ENCODE assay signal across 1 cellular context in genomic region chr6:27752038-27752885, GRCh38.
TF ChIP-seq lines count a peak whose summit lies in the region.

No MANE protein-coding gene starts in this region.

TF ChIP-seq in HepG2, 621 proteins besides CTCF, POLR2A, EP300 and RAD21 (continued from another document and continues in another):
- TF ChIP-seq ZHX2 (IDR thresholded peaks at IDR 0.05; ENCODE audit: low read depth), result peak; percentile 36; the same call in 1 of the 2 replicates
- TF ChIP-seq ZHX2 (CRISPR knock-in tag; IDR thresholded peaks at IDR 0.05; ENCODE audit: borderline replicate concordance), result no peak
- peak; percentile 11 for TF ChIP-seq PRPF4 (IDR thresholded peaks at IDR 0.05; ENCODE audit: low read depth, low read length, poor library complexity, severe bottlenecking)
- TF ChIP-seq ZBTB38 (CRISPR knock-in tag; IDR thresholded peaks at IDR 0.05), result no peak
- TF ChIP-seq, protein P1, sequence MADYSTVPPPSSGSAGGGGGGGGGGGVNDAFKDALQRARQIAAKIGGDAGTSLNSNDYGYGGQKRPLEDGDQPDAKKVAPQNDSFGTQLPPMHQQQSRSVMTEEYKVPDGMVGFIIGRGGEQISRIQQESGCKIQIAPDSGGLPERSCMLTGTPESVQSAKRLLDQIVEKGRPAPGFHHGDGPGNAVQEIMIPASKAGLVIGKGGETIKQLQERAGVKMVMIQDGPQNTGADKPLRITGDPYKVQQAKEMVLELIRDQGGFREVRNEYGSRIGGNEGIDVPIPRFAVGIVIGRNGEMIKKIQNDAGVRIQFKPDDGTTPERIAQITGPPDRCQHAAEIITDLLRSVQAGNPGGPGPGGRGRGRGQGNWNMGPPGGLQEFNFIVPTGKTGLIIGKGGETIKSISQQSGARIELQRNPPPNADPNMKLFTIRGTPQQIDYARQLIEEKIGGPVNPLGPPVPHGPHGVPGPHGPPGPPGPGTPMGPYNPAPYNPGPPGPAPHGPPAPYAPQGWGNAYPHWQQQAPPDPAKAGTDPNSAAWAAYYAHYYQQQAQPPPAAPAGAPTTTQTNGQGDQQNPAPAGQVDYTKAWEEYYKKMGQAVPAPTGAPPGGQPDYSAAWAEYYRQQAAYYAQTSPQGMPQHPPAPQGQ (CRISPR knock-in tag; IDR thresholded peaks at IDR 0.05; ENCODE audit: borderline replicate concordance), result no peak
- TF ChIP-seq TBX3 (IDR thresholded peaks at IDR 0.05; ENCODE audit: borderline replicate concordance), result no peak
- peak; percentile 77 for TF ChIP-seq XRCC5 (optimal IDR thresholded peaks at IDR 0.05; ENCODE audit: low read length)
- TF ChIP-seq, protein P2, sequence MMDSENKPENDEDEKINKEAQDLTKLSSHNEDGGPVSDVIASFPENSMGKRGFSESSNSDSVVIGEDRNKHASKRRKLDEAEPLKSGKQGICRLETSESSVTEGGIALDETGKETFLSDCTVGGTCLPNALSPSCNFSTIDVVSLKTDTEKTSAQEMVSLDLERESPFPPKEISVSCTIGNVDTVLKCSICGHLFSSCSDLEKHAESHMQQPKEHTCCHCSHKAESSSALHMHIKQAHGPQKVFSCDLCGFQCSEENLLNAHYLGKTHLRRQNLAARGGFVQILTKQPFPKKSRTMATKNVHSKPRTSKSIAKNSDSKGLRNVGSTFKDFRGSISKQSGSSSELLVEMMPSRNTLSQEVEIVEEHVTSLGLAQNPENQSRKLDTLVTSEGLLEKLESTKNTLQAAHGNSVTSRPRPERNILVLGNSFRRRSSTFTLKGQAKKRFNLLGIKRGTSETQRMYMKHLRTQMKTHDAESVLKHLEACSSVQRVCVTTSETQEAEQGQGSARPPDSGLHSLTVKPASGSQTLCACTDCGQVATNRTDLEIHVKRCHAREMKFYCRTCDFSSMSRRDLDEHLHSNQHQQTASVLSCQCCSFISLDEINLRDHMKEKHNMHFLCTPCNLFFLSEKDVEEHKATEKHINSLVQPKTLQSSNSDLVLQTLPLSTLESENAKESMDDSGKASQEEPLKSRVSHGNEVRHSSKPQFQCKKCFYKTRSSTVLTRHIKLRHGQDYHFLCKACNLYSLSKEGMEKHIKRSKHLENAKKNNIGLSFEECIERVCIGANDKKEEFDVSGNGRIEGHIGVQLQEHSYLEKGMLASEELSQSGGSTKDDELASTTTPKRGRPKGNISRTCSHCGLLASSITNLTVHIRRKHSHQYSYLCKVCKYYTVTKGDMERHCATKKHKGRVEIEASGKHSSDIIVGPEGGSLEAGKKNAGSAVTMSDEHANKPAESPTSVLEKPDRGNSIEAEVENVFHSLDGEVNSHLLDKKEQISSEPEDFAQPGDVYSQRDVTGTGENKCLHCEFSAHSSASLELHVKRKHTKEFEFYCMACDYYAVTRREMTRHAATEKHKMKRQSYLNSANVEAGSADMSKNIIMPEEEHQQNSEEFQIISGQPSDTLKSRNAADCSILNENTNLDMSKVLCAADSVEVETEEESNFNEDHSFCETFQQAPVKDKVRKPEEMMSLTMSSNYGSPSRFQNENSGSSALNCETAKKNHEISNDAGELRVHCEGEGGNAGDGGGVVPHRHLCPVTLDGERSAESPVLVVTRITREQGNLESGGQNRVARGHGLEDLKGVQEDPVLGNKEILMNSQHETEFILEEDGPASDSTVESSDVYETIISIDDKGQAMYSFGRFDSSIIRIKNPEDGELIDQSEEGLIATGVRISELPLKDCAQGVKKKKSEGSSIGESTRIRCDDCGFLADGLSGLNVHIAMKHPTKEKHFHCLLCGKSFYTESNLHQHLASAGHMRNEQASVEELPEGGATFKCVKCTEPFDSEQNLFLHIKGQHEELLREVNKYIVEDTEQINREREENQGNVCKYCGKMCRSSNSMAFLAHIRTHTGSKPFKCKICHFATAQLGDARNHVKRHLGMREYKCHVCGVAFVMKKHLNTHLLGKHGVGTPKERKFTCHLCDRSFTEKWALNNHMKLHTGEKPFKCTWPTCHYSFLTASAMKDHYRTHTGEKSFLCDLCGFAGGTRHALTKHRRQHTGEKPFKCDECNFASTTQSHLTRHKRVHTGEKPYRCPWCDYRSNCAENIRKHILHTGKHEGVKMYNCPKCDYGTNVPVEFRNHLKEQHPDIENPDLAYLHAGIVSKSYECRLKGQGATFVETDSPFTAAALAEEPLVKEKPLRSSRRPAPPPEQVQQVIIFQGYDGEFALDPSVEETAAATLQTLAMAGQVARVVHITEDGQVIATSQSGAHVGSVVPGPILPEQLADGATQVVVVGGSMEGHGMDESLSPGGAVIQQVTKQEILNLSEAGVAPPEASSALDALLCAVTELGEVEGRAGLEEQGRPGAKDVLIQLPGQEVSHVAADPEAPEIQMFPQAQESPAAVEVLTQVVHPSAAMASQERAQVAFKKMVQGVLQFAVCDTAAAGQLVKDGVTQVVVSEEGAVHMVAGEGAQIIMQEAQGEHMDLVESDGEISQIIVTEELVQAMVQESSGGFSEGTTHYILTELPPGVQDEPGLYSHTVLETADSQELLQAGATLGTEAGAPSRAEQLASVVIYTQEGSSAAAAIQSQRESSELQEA (CRISPR knock-in tag; IDR thresholded peaks at IDR 0.05; ENCODE audit: not compliant biosample characterization), result no peak
- TF ChIP-seq PHF20 (CRISPR knock-in tag; IDR thresholded peaks at IDR 0.05), result 0 out of 2 replicates have a peak, but pooled peaks have one; percentile 26
- TF ChIP-seq ZSCAN22 (CRISPR knock-in tag; IDR thresholded peaks at IDR 0.05), result no peak
- TF ChIP-seq ZEB1 (IDR thresholded peaks at IDR 0.05; ENCODE audit: insufficient replicate concordance, low read depth), result no peak
- TF ChIP-seq GATAD1 (CRISPR knock-in tag; IDR thresholded peaks at IDR 0.05), result peak; percentile 62; the same call in 1 of the 2 replicates
- no peak for TF ChIP-seq CHCHD3 (CRISPR knock-in tag; IDR thresholded peaks at IDR 0.05)
- no peak for TF ChIP-seq ZNF672 (CRISPR knock-in tag; IDR thresholded peaks at IDR 0.05)
- TF ChIP-seq, protein P3, sequence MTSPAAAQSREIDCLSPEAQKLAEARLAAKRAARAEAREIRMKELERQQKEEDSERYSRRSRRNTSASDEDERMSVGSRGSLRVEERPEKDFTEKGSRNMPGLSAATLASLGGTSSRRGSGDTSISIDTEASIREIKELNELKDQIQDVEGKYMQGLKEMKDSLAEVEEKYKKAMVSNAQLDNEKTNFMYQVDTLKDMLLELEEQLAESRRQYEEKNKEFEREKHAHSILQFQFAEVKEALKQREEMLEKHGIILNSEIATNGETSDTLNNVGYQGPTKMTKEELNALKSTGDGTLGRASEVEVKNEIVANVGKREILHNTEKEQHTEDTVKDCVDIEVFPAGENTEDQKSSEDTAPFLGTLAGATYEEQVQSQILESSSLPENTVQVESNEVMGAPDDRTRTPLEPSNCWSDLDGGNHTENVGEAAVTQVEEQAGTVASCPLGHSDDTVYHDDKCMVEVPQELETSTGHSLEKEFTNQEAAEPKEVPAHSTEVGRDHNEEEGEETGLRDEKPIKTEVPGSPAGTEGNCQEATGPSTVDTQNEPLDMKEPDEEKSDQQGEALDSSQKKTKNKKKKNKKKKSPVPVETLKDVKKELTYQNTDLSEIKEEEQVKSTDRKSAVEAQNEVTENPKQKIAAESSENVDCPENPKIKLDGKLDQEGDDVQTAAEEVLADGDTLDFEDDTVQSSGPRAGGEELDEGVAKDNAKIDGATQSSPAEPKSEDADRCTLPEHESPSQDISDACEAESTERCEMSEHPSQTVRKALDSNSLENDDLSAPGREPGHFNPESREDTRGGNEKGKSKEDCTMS (CRISPR knock-in tag; conservative IDR thresholded peaks at IDR 0.05), result 0 out of 2 replicates have a peak, but pooled peaks have one; percentile 17
- no peak for TF ChIP-seq DPF2 (CRISPR knock-in tag; IDR thresholded peaks at IDR 0.05; ENCODE audit: borderline replicate concordance, low read depth)
- TF ChIP-seq ZMYM3 (CRISPR knock-in tag; IDR thresholded peaks at IDR 0.05), result peak; percentile 95
- TF ChIP-seq ATM (IDR thresholded peaks at IDR 0.05; ENCODE audit: borderline replicate concordance), result no peak
- no peak for TF ChIP-seq ZNF101 (CRISPR knock-in tag; IDR thresholded peaks at IDR 0.05; ENCODE audit: borderline replicate concordance, low read depth)
- peak; percentile 87 for TF ChIP-seq ZNF770 (CRISPR knock-in tag; IDR thresholded peaks at IDR 0.05)
- peak; percentile 65 for TF ChIP-seq SAP130 (CRISPR knock-in tag; IDR thresholded peaks at IDR 0.05; ENCODE audit: low read depth)
- peak; percentile 74 for TF ChIP-seq REPIN1 (CRISPR knock-in tag; IDR thresholded peaks at IDR 0.05; ENCODE audit: borderline replicate concordance, low read depth)
- TF ChIP-seq HINFP (CRISPR knock-in tag; IDR thresholded peaks at IDR 0.05; ENCODE audit: low read depth), result no peak
- no peak for TF ChIP-seq HOXA9 (CRISPR knock-in tag; IDR thresholded peaks at IDR 0.05; ENCODE audit: borderline replicate concordance)
- TF ChIP-seq ZNF549 (CRISPR knock-in tag; IDR thresholded peaks at IDR 0.05), result 0 out of 2 replicates have a peak, but pooled peaks have one; percentile 61
- TF ChIP-seq SKIL (CRISPR knock-in tag; IDR thresholded peaks at IDR 0.05; ENCODE audit: borderline replicate concordance), result no peak
- TF ChIP-seq ZIK1 (CRISPR knock-in tag; IDR thresholded peaks at IDR 0.05; ENCODE audit: borderline replicate concordance, low read depth), result no peak
- TF ChIP-seq MEIS1 (CRISPR knock-in tag; IDR thresholded peaks at IDR 0.05; ENCODE audit: borderline replicate concordance), result 0 out of 2 replicates have a peak, but pooled peaks have one; percentile 5
- TF ChIP-seq RXRB (CRISPR knock-in tag; IDR thresholded peaks at IDR 0.05; ENCODE audit: borderline replicate concordance), result peak; percentile 42; the same call in 1 of the 2 replicates
